In the genomic region with DNA sequence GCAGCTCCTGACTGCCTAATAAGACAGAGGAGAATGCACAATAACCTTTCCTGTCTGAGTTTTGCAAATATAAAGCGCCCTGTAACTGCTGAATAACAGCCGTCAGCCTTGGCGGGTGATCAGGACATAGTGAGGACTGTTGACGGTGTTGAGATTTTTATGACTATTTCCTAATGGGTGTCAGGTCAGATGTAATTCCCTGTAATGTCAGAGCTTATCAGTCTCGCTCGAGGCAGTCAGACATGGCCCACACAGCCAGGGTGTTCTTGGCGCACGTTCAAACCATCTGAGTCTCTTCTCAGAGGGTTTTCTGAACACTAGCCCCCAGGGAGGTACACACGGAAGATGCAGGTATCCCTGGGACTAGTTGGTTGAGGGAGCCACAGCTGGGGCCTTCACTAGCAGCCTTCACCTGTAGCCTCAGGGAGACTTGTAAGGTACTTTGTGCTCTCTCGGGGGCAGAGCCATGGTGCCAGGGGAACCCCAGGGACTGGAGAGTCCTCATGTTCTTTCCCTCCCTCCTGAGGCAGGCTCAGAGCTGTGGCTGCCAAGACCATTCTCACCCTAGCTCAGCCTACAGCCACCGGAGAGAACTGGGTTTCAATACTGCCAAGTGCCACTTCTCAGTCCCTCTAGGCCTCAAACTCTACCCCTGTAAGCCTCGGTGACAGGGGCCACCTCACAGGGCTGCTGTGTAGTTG, we compare ENCODE assay signal across 1 cellular context.
TF ChIP-seq lines count a peak whose summit lies in the region.

No MANE protein-coding gene starts in this region.

TF ChIP-seq in HEK293, 187 proteins besides CTCF, POLR2A, EP300 and RAD21 (continued from another document and continues in another):
- TF ChIP-seq, protein P1, sequence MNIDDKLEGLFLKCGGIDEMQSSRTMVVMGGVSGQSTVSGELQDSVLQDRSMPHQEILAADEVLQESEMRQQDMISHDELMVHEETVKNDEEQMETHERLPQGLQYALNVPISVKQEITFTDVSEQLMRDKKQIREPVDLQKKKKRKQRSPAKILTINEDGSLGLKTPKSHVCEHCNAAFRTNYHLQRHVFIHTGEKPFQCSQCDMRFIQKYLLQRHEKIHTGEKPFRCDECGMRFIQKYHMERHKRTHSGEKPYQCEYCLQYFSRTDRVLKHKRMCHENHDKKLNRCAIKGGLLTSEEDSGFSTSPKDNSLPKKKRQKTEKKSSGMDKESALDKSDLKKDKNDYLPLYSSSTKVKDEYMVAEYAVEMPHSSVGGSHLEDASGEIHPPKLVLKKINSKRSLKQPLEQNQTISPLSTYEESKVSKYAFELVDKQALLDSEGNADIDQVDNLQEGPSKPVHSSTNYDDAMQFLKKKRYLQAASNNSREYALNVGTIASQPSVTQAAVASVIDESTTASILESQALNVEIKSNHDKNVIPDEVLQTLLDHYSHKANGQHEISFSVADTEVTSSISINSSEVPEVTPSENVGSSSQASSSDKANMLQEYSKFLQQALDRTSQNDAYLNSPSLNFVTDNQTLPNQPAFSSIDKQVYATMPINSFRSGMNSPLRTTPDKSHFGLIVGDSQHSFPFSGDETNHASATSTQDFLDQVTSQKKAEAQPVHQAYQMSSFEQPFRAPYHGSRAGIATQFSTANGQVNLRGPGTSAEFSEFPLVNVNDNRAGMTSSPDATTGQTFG (tag by site-specific recombination; IDR thresholded peaks at IDR 0.05; ENCODE audit: borderline replicate concordance): no peak
- TF ChIP-seq ZNF16 (tag by site-specific recombination; IDR thresholded peaks at IDR 0.05; ENCODE audit: low read depth): no peak
- no peak for TF ChIP-seq SETDB1 (IDR thresholded peaks at IDR 0.05; ENCODE audit: insufficient read length, low read length)
- TF ChIP-seq GLI2 (tag by site-specific recombination; IDR thresholded peaks at IDR 0.05; ENCODE audit: borderline replicate concordance, low read depth): no peak
- no peak for TF ChIP-seq ZNF175 (tag by site-specific recombination; IDR thresholded peaks at IDR 0.05)
- TF ChIP-seq ZNF324 (tag by site-specific recombination; IDR thresholded peaks at IDR 0.05): no peak
- TF ChIP-seq BCL11A (tag by site-specific recombination; IDR thresholded peaks at IDR 0.05; ENCODE audit: low read depth): no peak
- peak; percentile 60 for TF ChIP-seq FEZF1 (tag by site-specific recombination; IDR thresholded peaks at IDR 0.05)
- TF ChIP-seq ZNF121 (tag by site-specific recombination; IDR thresholded peaks at IDR 0.05): no peak
- no peak for TF ChIP-seq PRDM1 (tag by site-specific recombination; IDR thresholded peaks at IDR 0.05)
- TF ChIP-seq ZNF2 (tag by site-specific recombination; IDR thresholded peaks at IDR 0.05): no peak
- no peak for TF ChIP-seq ZNF776 (tag by site-specific recombination; IDR thresholded peaks at IDR 0.05; ENCODE audit: borderline replicate concordance)
- no peak for TF ChIP-seq ZNF433 (tag by site-specific recombination; IDR thresholded peaks at IDR 0.05; ENCODE audit: low read depth)
- no peak for TF ChIP-seq ZNF37A (tag by site-specific recombination; IDR thresholded peaks at IDR 0.05)
- TF ChIP-seq ZBTB44 (tag by site-specific recombination; IDR thresholded peaks at IDR 0.05): no peak
- TF ChIP-seq, protein P2, sequence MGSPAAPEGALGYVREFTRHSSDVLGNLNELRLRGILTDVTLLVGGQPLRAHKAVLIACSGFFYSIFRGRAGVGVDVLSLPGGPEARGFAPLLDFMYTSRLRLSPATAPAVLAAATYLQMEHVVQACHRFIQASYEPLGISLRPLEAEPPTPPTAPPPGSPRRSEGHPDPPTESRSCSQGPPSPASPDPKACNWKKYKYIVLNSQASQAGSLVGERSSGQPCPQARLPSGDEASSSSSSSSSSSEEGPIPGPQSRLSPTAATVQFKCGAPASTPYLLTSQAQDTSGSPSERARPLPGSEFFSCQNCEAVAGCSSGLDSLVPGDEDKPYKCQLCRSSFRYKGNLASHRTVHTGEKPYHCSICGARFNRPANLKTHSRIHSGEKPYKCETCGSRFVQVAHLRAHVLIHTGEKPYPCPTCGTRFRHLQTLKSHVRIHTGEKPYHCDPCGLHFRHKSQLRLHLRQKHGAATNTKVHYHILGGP (tag by site-specific recombination; IDR thresholded peaks at IDR 0.05): no peak
- no peak for TF ChIP-seq ZNF23 (tag by site-specific recombination; IDR thresholded peaks at IDR 0.05; ENCODE audit: borderline replicate concordance)
- no peak for TF ChIP-seq ATF2 (tag by site-specific recombination; IDR thresholded peaks at IDR 0.05; ENCODE audit: low read depth)
- TF ChIP-seq ZNF133 (tag by site-specific recombination; IDR thresholded peaks at IDR 0.05): no peak
- TF ChIP-seq ZBTB49 (tag by site-specific recombination; IDR thresholded peaks at IDR 0.05; ENCODE audit: low read depth): no peak
- no peak for TF ChIP-seq ZNF302 (tag by site-specific recombination; IDR thresholded peaks at IDR 0.05; ENCODE audit: low read depth)
- TF ChIP-seq ZNF211 (tag by site-specific recombination; IDR thresholded peaks at IDR 0.05; ENCODE audit: low read depth): no peak
- no peak for TF ChIP-seq AEBP2 (tag by site-specific recombination; IDR thresholded peaks at IDR 0.05; ENCODE audit: borderline replicate concordance)
- TF ChIP-seq, protein P3, sequence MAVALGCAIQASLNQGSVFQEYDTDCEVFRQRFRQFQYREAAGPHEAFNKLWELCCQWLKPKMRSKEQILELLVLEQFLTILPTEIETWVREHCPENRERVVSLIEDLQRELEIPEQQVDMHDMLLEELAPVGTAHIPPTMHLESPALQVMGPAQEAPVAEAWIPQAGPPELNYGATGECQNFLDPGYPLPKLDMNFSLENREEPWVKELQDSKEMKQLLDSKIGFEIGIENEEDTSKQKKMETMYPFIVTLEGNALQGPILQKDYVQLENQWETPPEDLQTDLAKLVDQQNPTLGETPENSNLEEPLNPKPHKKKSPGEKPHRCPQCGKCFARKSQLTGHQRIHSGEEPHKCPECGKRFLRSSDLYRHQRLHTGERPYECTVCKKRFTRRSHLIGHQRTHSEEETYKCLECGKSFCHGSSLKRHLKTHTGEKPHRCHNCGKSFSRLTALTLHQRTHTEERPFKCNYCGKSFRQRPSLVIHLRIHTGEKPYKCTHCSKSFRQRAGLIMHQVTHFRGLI (tag by site-specific recombination; IDR thresholded peaks at IDR 0.05): no peak
- no peak for TF ChIP-seq EGR2 (tag by site-specific recombination; IDR thresholded peaks at IDR 0.05; ENCODE audit: low read depth)
- TF ChIP-seq ZNF670 (tag by site-specific recombination; IDR thresholded peaks at IDR 0.05; ENCODE audit: low read depth): no peak
- TF ChIP-seq PRDM6 (tag by site-specific recombination; IDR thresholded peaks at IDR 0.05): peak; percentile 58; the same call in 1 of the 2 replicates
- TF ChIP-seq ZBTB7A (tag by site-specific recombination; IDR thresholded peaks at IDR 0.05; ENCODE audit: low read depth): no peak
- no peak for TF ChIP-seq ZNF629 (tag by site-specific recombination; IDR thresholded peaks at IDR 0.05)
- no peak for TF ChIP-seq ZNF549 (tag by site-specific recombination; IDR thresholded peaks at IDR 0.05)
- TF ChIP-seq ZNF596 (tag by site-specific recombination; IDR thresholded peaks at IDR 0.05): no peak
- TF ChIP-seq ZNF792 (tag by site-specific recombination; IDR thresholded peaks at IDR 0.05): no peak
- TF ChIP-seq HOXD13 (CRISPR knock-in tag; IDR thresholded peaks at IDR 0.05; ENCODE audit: borderline replicate concordance): no peak
- no peak for TF ChIP-seq ZNF521 (tag by site-specific recombination; IDR thresholded peaks at IDR 0.05)
- TF ChIP-seq ZNF473 (tag by site-specific recombination; IDR thresholded peaks at IDR 0.05): no peak
- TF ChIP-seq TRIM28 (IDR thresholded peaks at IDR 0.05; ENCODE audit: borderline replicate concordance, low read length): no peak
- TF ChIP-seq ZNF610 (tag by site-specific recombination; IDR thresholded peaks at IDR 0.05; ENCODE audit: borderline replicate concordance): 0 out of 2 replicates have a peak, but pooled peaks have one; percentile 13
- peak; percentile 48; the same call in 1 of the 2 replicates for TF ChIP-seq ZNF660 (tag by site-specific recombination; IDR thresholded peaks at IDR 0.05)
- TF ChIP-seq ZNF843 (tag by site-specific recombination; IDR thresholded peaks at IDR 0.05): peak; percentile 92
- no peak for TF ChIP-seq ZNF621 (tag by site-specific recombination; IDR thresholded peaks at IDR 0.05)
- no peak for TF ChIP-seq ZNF514 (tag by site-specific recombination; IDR thresholded peaks at IDR 0.05)
- no peak for TF ChIP-seq KLF17 (tag by site-specific recombination; IDR thresholded peaks at IDR 0.05)
- no peak for TF ChIP-seq ZNF658 (tag by site-specific recombination; IDR thresholded peaks at IDR 0.05)
- TF ChIP-seq SP7 (tag by site-specific recombination; IDR thresholded peaks at IDR 0.05): no peak
- TF ChIP-seq ZNF404 (tag by site-specific recombination; IDR thresholded peaks at IDR 0.05): no peak
